Comparison of ENCODE assay signal across 7 cellular contexts in genomic region chr13:50729177-50729576, GRCh38.
"Had no signal": no experiment of that assay in that cellular context is flagged by ENCODE, and none has a peak within 500 bp of the region (broad histone marks: within the 10 kb centered on the region; RNA-seq: fewer than 3 reads in every experiment).

No MANE protein-coding gene starts in this region.

- H3K4me1 ChIP-seq: HAP-1 had no signal

- ATAC-seq: GM23338, HCT116 had no signal

- H3K9me3 ChIP-seq: HAP-1 had no signal

- H2AFZ ChIP-seq: GM23338 had no signal

- FAIRE-seq: HTR-8/SVneo had no signal

- H3K36me3 ChIP-seq: HAP-1 had no signal

- H3K4me3 ChIP-seq: GM23338, HAP-1 had no signal

- H3K4me2 ChIP-seq: GM23338 had no signal

- DNase-seq: H7, IMR-90, KBM-7 had no signal
